ENCODE assay signal across 11 cellular contexts in the genomic region with DNA sequence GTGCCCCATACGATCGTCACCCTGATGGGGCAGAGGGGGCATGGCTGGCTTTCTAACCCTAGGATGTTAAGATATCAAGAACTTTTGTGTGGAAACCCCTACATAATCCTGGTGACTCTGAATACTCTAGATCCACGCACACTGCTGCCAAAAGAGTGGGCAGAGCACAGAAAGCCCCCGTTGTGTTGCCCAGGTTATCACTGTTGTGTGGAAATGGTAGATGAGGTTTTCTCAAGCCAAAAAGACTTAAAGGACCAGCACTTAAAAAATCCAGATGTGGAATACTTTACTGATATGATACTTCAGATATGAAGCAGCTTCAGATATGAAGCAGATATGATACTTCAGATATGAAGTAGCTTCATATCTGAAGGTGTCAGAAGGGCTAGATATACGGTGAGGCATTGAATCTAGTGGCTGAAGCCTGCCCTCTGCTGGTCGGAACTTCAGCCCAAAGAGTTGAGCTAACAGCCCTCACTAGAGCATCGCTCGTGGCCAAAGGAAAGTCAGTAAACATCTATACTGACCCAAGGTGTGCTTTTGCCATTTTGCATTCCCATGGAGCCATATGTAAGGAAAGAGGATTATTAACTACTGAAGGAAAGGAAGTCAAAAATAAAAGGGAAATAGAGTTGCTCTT.
A peak's percentile ranks its signal among the peaks of the same experiment; 100 is the strongest.
DNase-seq lines count a peak whose midpoint lies in the region; ATAC-seq, FAIRE-seq and TF ChIP-seq lines count a peak whose summit lies in the region.
"Had no signal": no experiment of that assay in that cellular context is flagged by ENCODE, and none has a peak within 500 bp of the region (broad histone marks: within the 10 kb centered on the region; RNA-seq: fewer than 3 reads in every experiment).

No MANE protein-coding gene starts in this region.

- peak overlapping the region; percentile 59 for H3K27ac Mint-ChIP-seq in activated CD8-positive, alpha-beta T cell treated with anti-CD3 and anti-CD28 coated beads for 36 hours
- H3K27ac Mint-ChIP-seq: nephron had no signal

- ATAC-seq in A549 = peak in 1 of 2 experiments; percentile 86; a peak in 4 of 6 replicates
- ATAC-seq in HG02678 (IDR thresholded peaks at IDR 0.05; ENCODE audit: unreplicated experiment) = peak; percentile 49
- ATAC-seq in activated CD8-positive, alpha-beta T cell treated with anti-CD3 and anti-CD28 coated beads for 36 hours = peak; percentile 85
- no peak for ATAC-seq in GM21381 (IDR thresholded peaks at IDR 0.05; ENCODE audit: unreplicated experiment)
- no peak for ATAC-seq in GM18873 (IDR thresholded peaks at IDR 0.05; ENCODE audit: low FRiP score, unreplicated experiment)

- POLR2A ChIA-PET in A549 (lab: Yijun Ruan, JAX) = no interaction called here
- POLR2A ChIA-PET in activated CD8-positive, alpha-beta T cell treated with anti-CD3 and anti-CD28 coated beads for 36 hours (lab: Charles Lee) = no interaction called here

- no peak; a peak in 2 of 5 replicates for TF ChIP-seq RAD21 in A549 (conservative IDR thresholded peaks at IDR 0.05 in 1 of 2, IDR thresholded peaks at IDR 0.05 in 1 of 2)

- no peaks in the 10 kb centered on the region for H3K9me3 ChIP-seq in A549
- H3K9me3 ChIP-seq: adrenal gland had no signal

- H3K27me3 Mint-ChIP-seq in activated CD8-positive, alpha-beta T cell treated with anti-CD3 and anti-CD28 coated beads for 36 hours = no peaks in the 10 kb centered on the region

- H3K27ac ChIP-seq in A549 = no peak overlapping the region
- H3K27ac ChIP-seq: adrenal gland had no signal

- no peak for TF ChIP-seq POLR2A in A549 (IDR thresholded peaks at IDR 0.05; ENCODE audit: low read length)

- H3K4me1 ChIP-seq in A549 = no peaks in the 10 kb centered on the region
- H3K4me1 ChIP-seq: adrenal gland had no signal

- H3K4me3 Mint-ChIP-seq in activated CD8-positive, alpha-beta T cell treated with anti-CD3 and anti-CD28 coated beads for 36 hours = no peak overlapping the region
- H3K4me3 Mint-ChIP-seq: nephron had no signal

- DNase-seq in A549 (ENCODE audit: low read depth in 1 of 2, low spot score in 1 of 2) (peak; percentile 7 to 27), iPS-NIHi11 (ENCODE audit: low spot score) (peak; percentile 33), frontal cortex (ENCODE audit: low spot score in 2 of 2) (no peak), activated gamma-delta T cell treated with Interleukin-2 at 50 U/mL for 16 hours (no peak)
- peak; percentile 70 for DNase-seq in activated CD8-positive, alpha-beta T cell treated with anti-CD3 and anti-CD28 coated beads for 36 hours

- TF ChIP-seq CTCF in A549 (IDR thresholded peaks at IDR 0.05) = peak; percentile 41
- peak; percentile 30 for TF ChIP-seq CTCF in activated CD8-positive, alpha-beta T cell treated with anti-CD3 and anti-CD28 coated beads for 36 hours (IDR thresholded peaks at IDR 0.05)

- H3K4me2 ChIP-seq in A549 = no peak overlapping the region

- H3K36me3 Mint-ChIP-seq in activated CD8-positive, alpha-beta T cell treated with anti-CD3 and anti-CD28 coated beads for 36 hours (ENCODE audit: low read depth) = peaks cover 20% of the 10 kb centered on the region

- 49% methylated on average over 4 of the region's 8 CpGs for WGBS in A549 (ENCODE audit: missing lambda C conversion rate)

- H3K4me1 Mint-ChIP-seq in activated CD8-positive, alpha-beta T cell treated with anti-CD3 and anti-CD28 coated beads for 36 hours (ENCODE audit: low read depth) = peaks cover 8% of the 10 kb centered on the region
- H3K4me1 Mint-ChIP-seq: nephron had no signal

- H3K9me3 Mint-ChIP-seq in activated CD8-positive, alpha-beta T cell treated with anti-CD3 and anti-CD28 coated beads for 36 hours = no peaks in the 10 kb centered on the region
- H3K9me3 Mint-ChIP-seq: nephron had no signal

- intact Hi-C loops in activated CD8-positive, alpha-beta T cell treated with anti-CD3 and anti-CD28 coated beads for 36 hours (cut with micrococcal nuclease) = loop anchor here (10.0 kb wide), 1 partner anchor 439 kb away; a partner anchor contains a TSS

- TF ChIP-seq EP300 in A549 (IDR thresholded peaks at IDR 0.05) = no peak

- CTCF ChIA-PET in A549 (lab: Yijun Ruan, JAX) = no interaction called here
- CTCF ChIA-PET in activated CD8-positive, alpha-beta T cell treated with anti-CD3 and anti-CD28 coated beads for 36 hours (lab: Charles Lee) = interaction anchor here (0.6 to 1.7 kb wide), 14 partner anchors 9 to 255 kb away, joined by 3 to 9 read pairs (median 3); no protein-coding TSS in a partner anchor

- FAIRE-seq in A549 (lab: Jason Lieb, UNC) = no peak
- no peak for FAIRE-seq in frontal cortex (lab: Jason Lieb, UNC)
- FAIRE-seq: G401.6 had no signal

- H3K4me3 ChIP-seq in A549 = no peak overlapping the region
- H3K4me3 ChIP-seq: adrenal gland had no signal

TF ChIP-seq in A549, 52 proteins besides CTCF, POLR2A, EP300 and RAD21:
- TF ChIP-seq SMC3 (IDR thresholded peaks at IDR 0.05) (peak; percentile 31; the same call in 1 of the 3 replicates), POLR2AphosphoS2 (conservative IDR thresholded peaks at IDR 0.05; ENCODE audit: low read length) (no peak), HOXA7 (CRISPR knock-in tag; IDR thresholded peaks at IDR 0.05) (no peak), BHLHE40 (IDR thresholded peaks at IDR 0.05; ENCODE audit: low read depth, low read length) (no peak)

Comparison
In these comparisons a context has a peak if more than half of its experiments do, and no peak if none do; other contexts are left out.
1. ATAC-seq: peak in HG02678 (single experiment) and activated CD8-positive, alpha-beta T cell treated with anti-CD3 and anti-CD28 coated beads for 36 hours (single experiment); none in GM21381 (single experiment) and GM18873 (single experiment).
2. DNase-seq: peak in A549 (2 of 2), activated CD8-positive, alpha-beta T cell treated with anti-CD3 and anti-CD28 coated beads for 36 hours (single experiment) and iPS-NIHi11 (single experiment); none in frontal cortex (0 of 2) and activated gamma-delta T cell treated with Interleukin-2 at 50 U/mL for 16 hours (single experiment).